In genomic region chr17:76405607-76405966, GRCh38 we compare ENCODE assay signal across 21 cellular contexts. TPM values are rescaled to one million over a fixed set of nuclear protein-coding genes. Genes with fewer than 3 reads are reported as not detected.
A peak's percentile ranks its signal among the peaks of the same experiment; 100 is the strongest.
DNase-seq lines count a peak whose midpoint lies in the region; ATAC-seq, FAIRE-seq and TF ChIP-seq lines count a peak whose summit lies in the region.
"Had no signal": no experiment of that assay in that cellular context is flagged by ENCODE, and none has a peak within 500 bp of the region (broad histone marks: within the 10 kb centered on the region; RNA-seq: fewer than 3 reads in every experiment).

No MANE protein-coding gene starts in this region.

- peak overlapping the region in 1 of 4 donors; percentile 85 for H3K4me3 Mint-ChIP-seq in IgD-negative memory B cell
- no peak overlapping the region for H3K4me3 Mint-ChIP-seq in stimulated activated memory B cell treated with anti-CD40 and anti-IgM and Interleukin-4, amounts not matched to agents 10 μg/mL and 1 μg/mL and 100 μg/mL, for 72 hours
- H3K4me3 Mint-ChIP-seq in mesothelial cell of epicardium, result no peak overlapping the region
- H3K4me3 Mint-ChIP-seq: activated naive CD8-positive, alpha-beta T cell; activated T-helper 1 cell treated with anti-CD3 and anti-CD28 coated beads, Interleukin-12 subunit alpha, Interleukin-12 subunit beta, Interleukin-2, Interleukin-4 antibody, amounts not matched to agents 30 ng/mL and 10 ng/mL and 1 ng/mL, durations not matched to agents 14 hours and 24 hours and 36 hours; CD8-positive, alpha-beta T cell; effector memory CD8-positive, alpha-beta T cell had no signal

- no peak overlapping the region for H3K9ac ChIP-seq in K562 (ENCODE audit: insufficient read depth in 1 of 2, low read depth in 2 of 2, low read length in 2 of 2)

- H3K36me3 ChIP-seq in K562 (ENCODE audit: control insufficient read depth, insufficient read depth, low read length) (peaks cover 51% of the 10 kb centered on the region; the same call in 2 of the 3 replicates), lower lobe of right lung (peaks cover 51% of the 10 kb centered on the region)
- H3K36me3 ChIP-seq: ovary had no signal

- peaks cover 48% of the 10 kb centered on the region for H4K20me1 ChIP-seq in K562 (replicated peaks; ENCODE audit: control insufficient read depth, insufficient read depth, low read length)

- DNase-seq in K562 (ENCODE audit: extremely low read depth in 1 of 4, low spot score in 3 of 4) (peak in 3 of 4 experiments; percentile 10 to 68 (median 65)), lower lobe of right lung (peak; percentile 30), activated T-cell treated with anti-CD3 and anti-CD28 coated beads for 4 hours (no peak), COLO668 (lab: John Stamatoyannopoulos, UW; ENCODE audit: unreplicated experiment) (no peak), mesothelial cell of epicardium (ENCODE audit: low spot score in 2 of 2, unreplicated experiment in 2 of 2) (no peak)
- DNase-seq: activated CD4-positive, CD25-positive, alpha-beta regulatory T cell treated with anti-CD3 and anti-CD28 coated beads, Interleukin-2, amount 50 U/mL, for 72 hours; CD8-positive, alpha-beta T cell; effector memory CD8-positive, alpha-beta T cell; NCI-H748 treated with DMSO at 0.1 percent for 48 hours; sigmoid colon; SW 1271 had no signal

- intact Hi-C loops in K562 (cut with micrococcal nuclease), result no loop called here
- intact Hi-C loops in lower lobe of right lung (cut with DNase I), result no loop called here

- no peaks in the 10 kb centered on the region for H3K27me3 ChIP-seq in K562 (ENCODE audit: control insufficient read depth in 2 of 2, insufficient read depth in 2 of 2, low read length in 2 of 2)
- H3K27me3 ChIP-seq in lower lobe of right lung (ENCODE audit: low read depth), result no peaks in the 10 kb centered on the region
- H3K27me3 ChIP-seq: esophagus muscularis mucosa, ovary, sigmoid colon, vagina had no signal

- no TSS peak for BruUV-seq in K562 (replicated peaks; lab: Mats Ljungman, UMichigan)

- no peak; the same call in 2 of the 3 replicates for ATAC-seq in K562
- no peak for ATAC-seq in lower lobe of right lung
- peak; percentile 80 for ATAC-seq in stimulated activated memory B cell treated with anti-CD40 and anti-IgM and Interleukin-4, amounts not matched to agents 10 μg/mL and 1 μg/mL and 100 μg/mL, for 72 hours
- ATAC-seq: CD8-positive, alpha-beta T cell had no signal

- WGBS in K562 (ENCODE audit: insufficient coverage, low coverage, missing lambda C conversion rate), result 9% methylated on average over 9 of the region's 9 CpGs

- H3K27me3 Mint-ChIP-seq in IgD-negative memory B cell, result no peaks in the 10 kb centered on the region
- H3K27me3 Mint-ChIP-seq in stimulated activated memory B cell treated with anti-CD40 and anti-IgM and Interleukin-4, amounts not matched to agents 10 μg/mL and 1 μg/mL and 100 μg/mL, for 72 hours, result no peaks in the 10 kb centered on the region
- H3K27me3 Mint-ChIP-seq in mesothelial cell of epicardium (ENCODE audit: low read depth), result no peaks in the 10 kb centered on the region
- H3K27me3 Mint-ChIP-seq: activated naive CD8-positive, alpha-beta T cell; effector memory CD8-positive, alpha-beta T cell had no signal

- TF ChIP-seq POLR2A in K562 (conservative IDR thresholded peaks at IDR 0.05), result no peak

- TF ChIP-seq CTCF in K562 (IDR thresholded peaks at IDR 0.05 in 2 of 3, conservative IDR thresholded peaks at IDR 0.05 in 1 of 3; ENCODE audit: insufficient read depth in 2 of 3, low read depth in 1 of 3, low read length in 3 of 3), result no peak
- TF ChIP-seq CTCF in lower lobe of right lung (IDR thresholded peaks at IDR 0.05), result no peak
- TF ChIP-seq CTCF in mesothelial cell of epicardium (IDR thresholded peaks at IDR 0.05; ENCODE audit: unreplicated experiment), result no peak

- H3K9me3 Mint-ChIP-seq in IgD-negative memory B cell, result no peaks in the 10 kb centered on the region
- no peaks in the 10 kb centered on the region for H3K9me3 Mint-ChIP-seq in stimulated activated memory B cell treated with anti-CD40 and anti-IgM and Interleukin-4, amounts not matched to agents 10 μg/mL and 1 μg/mL and 100 μg/mL, for 72 hours
- no peaks in the 10 kb centered on the region for H3K9me3 Mint-ChIP-seq in mesothelial cell of epicardium
- H3K9me3 Mint-ChIP-seq: activated T-helper 1 cell treated with anti-CD3 and anti-CD28 coated beads, Interleukin-12 subunit alpha, Interleukin-12 subunit beta, Interleukin-2, Interleukin-4 antibody, amounts not matched to agents 30 ng/mL and 10 ng/mL and 1 ng/mL, durations not matched to agents 14 hours and 24 hours and 36 hours; CD8-positive, alpha-beta T cell; effector memory CD8-positive, alpha-beta T cell had no signal

- no peak for TF ChIP-seq RAD21 in K562 (CRISPR knock-in tag; conservative IDR thresholded peaks at IDR 0.05 in 1 of 2, IDR thresholded peaks at IDR 0.05 in 1 of 2)

- H3K4me3 ChIP-seq in K562 (no peak overlapping the region), lower lobe of right lung (no peak overlapping the region)
- H3K4me3 ChIP-seq: esophagus muscularis mucosa, ovary, sigmoid colon, vagina had no signal

- no peak overlapping the region for H2AFZ ChIP-seq in K562 (ENCODE audit: low read depth, low read length)

- peaks cover 16 to 30% of the 10 kb centered on the region in 2 experiments for H3K4me1 ChIP-seq in K562 (replicated peaks in 1 of 2; ENCODE audit: control insufficient read depth in 2 of 2, insufficient read depth in 2 of 2, low read length in 2 of 2)
- H3K4me1 ChIP-seq in lower lobe of right lung, result no peaks in the 10 kb centered on the region
- H3K4me1 ChIP-seq: vagina had no signal

- TF ChIP-seq EP300 in K562 (IDR thresholded peaks at IDR 0.05; ENCODE audit: low read length), result no peak

- POLR2A ChIA-PET in K562 (lab: Yijun Ruan, JAX), result interaction anchor here (0.6 to 2.7 kb wide), 11 partner anchors 9 to 54 kb away, joined by 3 to 22 read pairs (median 4); partner anchors contain the start of genes PRPSAP1, SPHK1 and UBE2O

- peak overlapping the region; percentile 55; the same call in 1 of the 2 replicates for H3K4me2 ChIP-seq in K562 (ENCODE audit: insufficient read depth, low read length)

- peaks cover 18% of the 10 kb centered on the region for H3K9me1 ChIP-seq in K562 (ENCODE audit: control insufficient read depth, insufficient read depth, low read length)

- peaks cover 16% of the 10 kb centered on the region for H3K79me2 ChIP-seq in K562 (ENCODE audit: control insufficient read depth, insufficient read depth, low read length)

- CTCF ChIA-PET in K562 (lab: Yijun Ruan, JAX; ENCODE audit: low intra/inter-chr PET ratio), result no interaction called here

- in situ Hi-C loops in K562 (cut with MboI), result loop anchor here (5.0 kb wide), 1 partner anchor 102 kb away; no protein-coding TSS in a partner anchor

- peak overlapping the region in 2 of 3 donors; percentile 84 to 91 for H3K27ac Mint-ChIP-seq in IgD-negative memory B cell
- peak overlapping the region; percentile 80 for H3K27ac Mint-ChIP-seq in stimulated activated memory B cell treated with anti-CD40 and anti-IgM and Interleukin-4, amounts not matched to agents 10 μg/mL and 1 μg/mL and 100 μg/mL, for 72 hours
- H3K27ac Mint-ChIP-seq in mesothelial cell of epicardium, result no peak overlapping the region
- H3K27ac Mint-ChIP-seq: activated naive CD8-positive, alpha-beta T cell; activated T-helper 1 cell treated with anti-CD3 and anti-CD28 coated beads, Interleukin-12 subunit alpha, Interleukin-12 subunit beta, Interleukin-2, Interleukin-4 antibody, amounts not matched to agents 30 ng/mL and 10 ng/mL and 1 ng/mL, durations not matched to agents 14 hours and 24 hours and 36 hours; CD8-positive, alpha-beta T cell; effector memory CD8-positive, alpha-beta T cell had no signal

- no peak for FAIRE-seq in K562 (lab: Jason Lieb, UNC)
- FAIRE-seq: frontal cortex, GM19239, keratinocyte had no signal

- H3K36me3 Mint-ChIP-seq in IgD-negative memory B cell, result peaks cover 13% of the 10 kb centered on the region
- H3K36me3 Mint-ChIP-seq in stimulated activated memory B cell treated with anti-CD40 and anti-IgM and Interleukin-4, amounts not matched to agents 10 μg/mL and 1 μg/mL and 100 μg/mL, for 72 hours, result peaks cover 50% of the 10 kb centered on the region
- peaks cover 34% of the 10 kb centered on the region for H3K36me3 Mint-ChIP-seq in mesothelial cell of epicardium

- H3K4me1 Mint-ChIP-seq in IgD-negative memory B cell, result peaks cover 25 to 32% (median 28%) of the 10 kb centered on the region in 3 donors
- peaks cover 51% of the 10 kb centered on the region for H3K4me1 Mint-ChIP-seq in stimulated activated memory B cell treated with anti-CD40 and anti-IgM and Interleukin-4, amounts not matched to agents 10 μg/mL and 1 μg/mL and 100 μg/mL, for 72 hours
- H3K4me1 Mint-ChIP-seq in mesothelial cell of epicardium, result no peaks in the 10 kb centered on the region

- H3K9me3 ChIP-seq in K562 (replicated peaks; ENCODE audit: control insufficient read depth, insufficient read depth, low read depth, low read length), result no peaks in the 10 kb centered on the region
- H3K9me3 ChIP-seq in lower lobe of right lung, result no peaks in the 10 kb centered on the region
- H3K9me3 ChIP-seq: esophagus muscularis mucosa, ovary, sigmoid colon, vagina had no signal

- H3K27ac ChIP-seq in K562 (ENCODE audit: extremely low read depth, low read depth, low read length), result no peak overlapping the region
- H3K27ac ChIP-seq in lower lobe of right lung, result no peak overlapping the region
- H3K27ac ChIP-seq: sigmoid colon, vagina had no signal

RNA-seq across cellular contexts. Expression of gene SPHK1, which starts 21.2 kb away (rescaled TPM):
- not detected for polyA plus RNA-seq in IgD-negative memory B cell
- total RNA-seq in K562 (2011; cell fraction: chromatin; rRNA removed; ENCODE audit: low replicate concordance), result 17.0 and 55.7 TPM in 2 replicates
- total RNA-seq in K562 (2011; cell fraction: nucleolus; rRNA removed), result 66.3 and 72.5 TPM in 2 replicates
- total RNA-seq in K562 (2011; cell fraction: nucleoplasm; rRNA removed), result 31.6 and 33.4 TPM in 2 replicates
- 60.3 and 69.6 TPM in 2 replicates for total RNA-seq in K562 (2014; rRNA removed)
- 5.6 and 8.0 TPM in 2 replicates for total RNA-seq in K562 (2014; rRNA removed; fragmentation: Illumina TruSeq; extraction: Trizol)
- 14.1 and 14.9 TPM in 2 replicates for total RNA-seq in K562 (2015; rRNA removed; fragmentation: Illumina TruSeq; extraction: Trizol)
- total RNA-seq in K562 (2021), result 56.2 and 58.2 TPM in 2 replicates
- polyA plus RNA-seq in K562 (2011; rRNA removed), result 20.2 and 21.6 TPM in 2 replicates
- polyA plus RNA-seq in K562 (2011; cell fraction: cytosol; rRNA removed), result 25.9 and 63.1 TPM in 2 replicates
- 93.7 and 187 TPM in 2 replicates for polyA plus RNA-seq in K562 (2011; cell fraction: nucleus; rRNA removed)
- 26.8 and 28.6 TPM in 2 replicates for polyA plus RNA-seq in K562 (2012)
- polyA plus RNA-seq in K562 (2014; fragmentation: Illumina TruSeq; extraction: Trizol), result 14.5 and 25.0 TPM in 2 replicates
- 1 to 10 TPM in 1 of 2 experiments, under 1 TPM in 1; 0.21 to 1.9 TPM for polyA plus RNA-seq in K562 (2014; fragmentation: Nextera tagmentation; extraction: Ambion mirVana)
- polyA plus RNA-seq in K562 (2014; rRNA removed), result 45.3 and 51.4 TPM in 2 replicates
- polyA minus RNA-seq in K562 (2011; rRNA and poly(A)+ RNA removed), result 3.0 and 8.2 TPM in 2 replicates
- polyA minus RNA-seq in K562 (2011; cell fraction: cytosol; rRNA and poly(A)+ RNA removed), result 11.8 and 12.5 TPM in 2 replicates
- polyA minus RNA-seq in K562 (2011; cell fraction: nucleus; rRNA and poly(A)+ RNA removed), result 19.1 and 19.3 TPM in 2 replicates
- total RNA-seq in lower lobe of right lung, result 8.2 TPM
- 1.7 to 2.0 TPM (median 1.9 TPM) in 3 replicates for total RNA-seq in mesothelial cell of epicardium

RNA-seq across cellular contexts. Expression of gene UBE2O, which starts 47.4 kb away (rescaled TPM):
- polyA plus RNA-seq in IgD-negative memory B cell, result 13.8 TPM
- total RNA-seq in K562 (2011; cell fraction: chromatin; rRNA removed; ENCODE audit: low replicate concordance), result 48.0 and 101 TPM in 2 replicates
- 46.3 and 49.0 TPM in 2 replicates for total RNA-seq in K562 (2011; cell fraction: nucleolus; rRNA removed)
- 34.9 and 41.1 TPM in 2 replicates for total RNA-seq in K562 (2011; cell fraction: nucleoplasm; rRNA removed)
- total RNA-seq in K562 (2014; rRNA removed), result 20.5 and 21.6 TPM in 2 replicates
- total RNA-seq in K562 (2014; rRNA removed; fragmentation: Illumina TruSeq; extraction: Trizol), result 8.8 and 10.0 TPM in 2 replicates
- total RNA-seq in K562 (2015; rRNA removed; fragmentation: Illumina TruSeq; extraction: Trizol), result 13.3 and 15.6 TPM in 2 replicates
- 36.8 and 39.7 TPM in 2 replicates for total RNA-seq in K562 (2021)
- 12.6 and 20.8 TPM in 2 replicates for polyA plus RNA-seq in K562 (2011; rRNA removed)
- 9.9 and 13.8 TPM in 2 replicates for polyA plus RNA-seq in K562 (2011; cell fraction: cytosol; rRNA removed)
- 60.0 and 60.8 TPM in 2 replicates for polyA plus RNA-seq in K562 (2011; cell fraction: nucleus; rRNA removed)
- 24.4 and 24.9 TPM in 2 replicates for polyA plus RNA-seq in K562 (2012)
- 24.5 and 25.4 TPM in 2 replicates for polyA plus RNA-seq in K562 (2014; fragmentation: Illumina TruSeq; extraction: Trizol)
- polyA plus RNA-seq in K562 (2014; fragmentation: Nextera tagmentation; extraction: Ambion mirVana), result 1 to 10 TPM; 1.6 to 1.7 TPM
- polyA plus RNA-seq in K562 (2014; rRNA removed), result 15.6 and 22.1 TPM in 2 replicates
- 56.4 and 69.3 TPM in 2 replicates for polyA minus RNA-seq in K562 (2011; rRNA and poly(A)+ RNA removed)
- polyA minus RNA-seq in K562 (2011; cell fraction: cytosol; rRNA and poly(A)+ RNA removed), result 26.6 and 31.1 TPM in 2 replicates
- polyA minus RNA-seq in K562 (2011; cell fraction: nucleus; rRNA and poly(A)+ RNA removed), result 11.0 and 22.8 TPM in 2 replicates
- 18.2 TPM for total RNA-seq in lower lobe of right lung
- total RNA-seq in mesothelial cell of epicardium, result 42.7 to 46.3 TPM (median 44.3 TPM) in 3 replicates

RNA-seq across cellular contexts. Expression of gene PRPSAP1, which starts 51.9 kb away (rescaled TPM):
- polyA plus RNA-seq in IgD-negative memory B cell (62.0 TPM), K562 (2011; rRNA removed) (77.1 and 89.9 TPM in 2 replicates), K562 (2014; fragmentation: Illumina TruSeq; extraction: Trizol) (70.0 and 73.4 TPM in 2 replicates), K562 (2014; fragmentation: Nextera tagmentation; extraction: Ambion mirVana) (10 to 100 TPM; 21.9 to 31.9 TPM), K562 (2014; rRNA removed) (61.2 and 72.8 TPM in 2 replicates)
- total RNA-seq in K562 (2011; cell fraction: chromatin; rRNA removed; ENCODE audit: low replicate concordance), result 154 and 205 TPM in 2 replicates
- 107 and 112 TPM in 2 replicates for total RNA-seq in K562 (2011; cell fraction: nucleolus; rRNA removed)
- 122 and 124 TPM in 2 replicates for total RNA-seq in K562 (2011; cell fraction: nucleoplasm; rRNA removed)
- total RNA-seq in K562 (2014; rRNA removed) (18.6 and 21.9 TPM in 2 replicates), K562 (2014; rRNA removed; fragmentation: Illumina TruSeq; extraction: Trizol) (39.3 and 39.4 TPM in 2 replicates), K562 (2015; rRNA removed; fragmentation: Illumina TruSeq; extraction: Trizol) (38.0 and 40.8 TPM in 2 replicates), K562 (2021) (65.8 and 70.8 TPM in 2 replicates), lower lobe of right lung (70.4 TPM), mesothelial cell of epicardium (51.3 to 57.7 TPM (median 57.6 TPM) in 3 replicates)
- polyA plus RNA-seq in K562 (2011; cell fraction: cytosol; rRNA removed), result 42.1 and 76.8 TPM in 2 replicates
- 228 and 401 TPM in 2 replicates for polyA plus RNA-seq in K562 (2011; cell fraction: nucleus; rRNA removed)
- polyA plus RNA-seq in K562 (2012), result 50.3 and 72.3 TPM in 2 replicates
- 63.9 and 65.4 TPM in 2 replicates for polyA minus RNA-seq in K562 (2011; rRNA and poly(A)+ RNA removed)
- polyA minus RNA-seq in K562 (2011; cell fraction: cytosol; rRNA and poly(A)+ RNA removed), result 26.3 and 27.2 TPM in 2 replicates
- 30.6 and 71.0 TPM in 2 replicates for polyA minus RNA-seq in K562 (2011; cell fraction: nucleus; rRNA and poly(A)+ RNA removed)

Comparison
In these comparisons a context has a peak if more than half of its experiments do, and no peak if none do; other contexts are left out.
1. DNase-seq: peak in K562 (3 of 4) and lower lobe of right lung (single experiment); none in activated T-cell treated with anti-CD3 and anti-CD28 coated beads for 4 hours (single experiment), COLO668 (single experiment) and mesothelial cell of epicardium (0 of 2).